Comparison of ENCODE assay signal across 12 cellular contexts in genomic region chr20:62201173-62202082, GRCh38. TPM values are rescaled to one million over a fixed set of nuclear protein-coding genes. Genes with fewer than 3 reads are reported as not detected.
DNase-seq lines count a peak whose midpoint lies in the region; ATAC-seq and TF ChIP-seq lines count a peak whose summit lies in the region.
"Had no signal": no experiment of that assay in that cellular context is flagged by ENCODE, and none has a peak within 500 bp of the region (broad histone marks: within the 10 kb centered on the region; RNA-seq: fewer than 3 reads in every experiment).

No MANE protein-coding gene starts in this region.

- peaks cover 6% of the 10 kb centered on the region for H3K27me3 Mint-ChIP-seq in GM23338 (ENCODE audit: insufficient read depth, low read depth, poor library complexity)

- H3K9me2 ChIP-seq in GM23338 (ENCODE audit: insufficient read depth) = no peaks in the 10 kb centered on the region

- TF ChIP-seq CTCF in GM12865 (IDR thresholded peaks at IDR 0.05; ENCODE audit: insufficient read depth, low read depth, low read length, missing control alignments) (no peak), vagina (IDR thresholded peaks at IDR 0.05) (no peak), GM23338 (conservative IDR thresholded peaks at IDR 0.05; ENCODE audit: low read depth in 2 of 2) (no peak)

- H3K36me3 ChIP-seq in vagina (peaks cover 0 to 51% of the 10 kb centered on the region in 2 donors), GM23338 (ENCODE audit: insufficient read depth) (no peaks in the 10 kb centered on the region; the same call in 1 of the 2 replicates)

- H3K4me3 ChIP-seq in GM12865 (ENCODE audit: low read depth, low read length) (no peak overlapping the region), vagina (no peak overlapping the region), GM23338 (no peak overlapping the region)
- H3K4me3 ChIP-seq: upper lobe of right lung had no signal

- ATAC-seq in GM21447 (IDR thresholded peaks at IDR 0.05; ENCODE audit: unreplicated experiment) (peak; percentile 78), esophagus mucosa (peak; percentile 30), GM23338 (no peak)
- ATAC-seq in activated naive CD4-positive, alpha-beta T cell treated with anti-CD3 and anti-CD28 coated beads, Interleukin-2, amount 50 U/mL, for 72 hours = no peak
- ATAC-seq: upper lobe of right lung had no signal

- TF ChIP-seq POLR2A in vagina (IDR thresholded peaks at IDR 0.05) = no peak

- no peaks in the 10 kb centered on the region for H4K20me1 ChIP-seq in GM23338 (replicated peaks; ENCODE audit: insufficient read depth)

- no peak overlapping the region for H3K4me2 ChIP-seq in GM23338

- H3K27ac ChIP-seq in vagina (no peak overlapping the region), GM23338 (ENCODE audit: low read depth) (no peak overlapping the region)
- H3K27ac ChIP-seq: upper lobe of right lung had no signal

- peaks cover 15 to 18% of the 10 kb centered on the region in 2 donors for H3K36me3 Mint-ChIP-seq in activated naive CD4-positive, alpha-beta T cell treated with anti-CD3 and anti-CD28 coated beads, Interleukin-2, amount 50 U/mL, for 72 hours
- peaks cover 43% of the 10 kb centered on the region for H3K36me3 Mint-ChIP-seq in GM23338 (ENCODE audit: low read depth)

- intact Hi-C loops in vagina (cut with DNase I) = no loop called here

- no peaks in the 10 kb centered on the region for H3K4me1 ChIP-seq in vagina
- no peaks in the 10 kb centered on the region for H3K4me1 ChIP-seq in GM23338 (ENCODE audit: insufficient read depth)
- H3K4me1 ChIP-seq: upper lobe of right lung had no signal

- no peaks in the 10 kb centered on the region for H3K9me3 ChIP-seq in vagina
- H3K9me3 ChIP-seq: upper lobe of right lung had no signal

- no peaks in the 10 kb centered on the region for H3K79me2 ChIP-seq in GM23338 (replicated peaks; ENCODE audit: insufficient read depth)

- no peaks in the 10 kb centered on the region for H3K9me3 Mint-ChIP-seq in activated naive CD4-positive, alpha-beta T cell treated with anti-CD3 and anti-CD28 coated beads, Interleukin-2, amount 50 U/mL, for 72 hours
- no peaks in the 10 kb centered on the region for H3K9me3 Mint-ChIP-seq in GM23338

- H3K27me3 ChIP-seq in vagina (no peaks in the 10 kb centered on the region), GM23338 (ENCODE audit: insufficient read depth) (no peaks in the 10 kb centered on the region)
- H3K27me3 ChIP-seq: upper lobe of right lung had no signal

- peak overlapping the region in 1 of 2 donors; percentile 82 for H3K27ac Mint-ChIP-seq in activated naive CD4-positive, alpha-beta T cell treated with anti-CD3 and anti-CD28 coated beads, Interleukin-2, amount 50 U/mL, for 72 hours
- no peak overlapping the region for H3K27ac Mint-ChIP-seq in GM23338

- no peaks in the 10 kb centered on the region; the same call in 2 of the 3 replicates for H3K4me1 Mint-ChIP-seq in GM23338

- H3K4me3 Mint-ChIP-seq in GM23338 = no peak overlapping the region

- DNase-seq in GM12865 (ENCODE audit: low read depth) (peak; percentile 74), NCI-H1092 treated with DMSO at 0.1 percent for 48 hours (lab: John Stamatoyannopoulos, UW) (peak; percentile 36), vagina (ENCODE audit: extremely low spot score in 2 of 2) (no peak), kidney glomerular epithelial cell (lab: John Stamatoyannopoulos, UW) (no peak), GM23338 (ENCODE audit: low spot score) (no peak)
- DNase-seq in activated naive CD4-positive, alpha-beta T cell treated with anti-CD3 and anti-CD28 coated beads, Interleukin-2, amount 50 U/mL, for 72 hours (ENCODE audit: low spot score in 2 of 2) = no peak
- DNase-seq: NCI-H1105, upper lobe of right lung had no signal

- no peaks in the 10 kb centered on the region for H3F3A ChIP-seq in GM23338 (replicated peaks; ENCODE audit: low read depth)

- H2AFZ ChIP-seq in GM23338 = no peak overlapping the region

TF ChIP-seq in GM23338, 12 proteins besides CTCF, POLR2A, EP300 and RAD21:
- TF ChIP-seq ETS1 (IDR thresholded peaks at IDR 0.05) = no peak
- TF ChIP-seq NANOG (IDR thresholded peaks at IDR 0.05; ENCODE audit: borderline replicate concordance) = no peak

RNA-seq across cellular contexts. Expression of gene MTG2, which starts 18.6 kb away (rescaled TPM):
- total RNA-seq in esophagus mucosa = 20.2 TPM
- 13.3 TPM for total RNA-seq in vagina
- total RNA-seq in activated naive CD4-positive, alpha-beta T cell treated with anti-CD3 and anti-CD28 coated beads, Interleukin-2, amount 50 U/mL, for 72 hours = 10 to 100 TPM; 33.9 to 39.5 TPM
- total RNA-seq in GM23338 (2014; rRNA removed; shearing (Covaris generic)) = 11.3 and 13.6 TPM in 2 replicates
- polyA plus RNA-seq in GM23338 (2016; fragmentation: Nextera tagmentation; extraction: Ambion mirVana) = 11.7 and 15.4 TPM in 2 replicates

RNA-seq across cellular contexts. Expression of gene HRH3, which starts 18.6 kb away (rescaled TPM):
- total RNA-seq in esophagus mucosa (not detected), vagina (not detected)
- total RNA-seq in activated naive CD4-positive, alpha-beta T cell treated with anti-CD3 and anti-CD28 coated beads, Interleukin-2, amount 50 U/mL, for 72 hours = not detected
- 2.9 and 5.2 TPM in 2 replicates for total RNA-seq in GM23338 (2014; rRNA removed; shearing (Covaris generic))
- 1.5 and 2.0 TPM in 2 replicates for polyA plus RNA-seq in GM23338 (2016; fragmentation: Nextera tagmentation; extraction: Ambion mirVana)
- total RNA-seq: osteocyte, upper lobe of right lung had no signal
- polyA plus RNA-seq: keratinocyte had no signal

RNA-seq across cellular contexts. Expression of gene OSBPL2, which starts 36.9 kb away (rescaled TPM):
- total RNA-seq in esophagus mucosa (58.5 TPM), vagina (51.3 TPM)
- 10 to 100 TPM; 30.0 to 49.5 TPM for total RNA-seq in activated naive CD4-positive, alpha-beta T cell treated with anti-CD3 and anti-CD28 coated beads, Interleukin-2, amount 50 U/mL, for 72 hours
- 24.2 and 31.2 TPM in 2 replicates for total RNA-seq in GM23338 (2014; rRNA removed; shearing (Covaris generic))
- 16.6 and 19.4 TPM in 2 replicates for polyA plus RNA-seq in GM23338 (2016; fragmentation: Nextera tagmentation; extraction: Ambion mirVana)

RNA-seq across cellular contexts. Expression of gene SS18L1, which starts 57.9 kb away (rescaled TPM):
- total RNA-seq in esophagus mucosa = 6.9 TPM
- total RNA-seq in vagina = 25.3 TPM
- total RNA-seq in activated naive CD4-positive, alpha-beta T cell treated with anti-CD3 and anti-CD28 coated beads, Interleukin-2, amount 50 U/mL, for 72 hours = 10 to 100 TPM; 21.7 to 52.4 TPM
- 24.6 and 32.6 TPM in 2 replicates for total RNA-seq in GM23338 (2014; rRNA removed; shearing (Covaris generic))
- polyA plus RNA-seq in GM23338 (2016; fragmentation: Nextera tagmentation; extraction: Ambion mirVana) = 6.5 and 7.3 TPM in 2 replicates

RNA-seq across cellular contexts. Expression of gene PSMA7, which starts 58.2 kb away (rescaled TPM):
- total RNA-seq in esophagus mucosa (177 TPM), vagina (319 TPM)
- total RNA-seq in activated naive CD4-positive, alpha-beta T cell treated with anti-CD3 and anti-CD28 coated beads, Interleukin-2, amount 50 U/mL, for 72 hours = 100 to 1,000 TPM; 253 to 333 TPM
- total RNA-seq in GM23338 (2014; rRNA removed; shearing (Covaris generic)) = 357 and 427 TPM in 2 replicates
- 610 and 628 TPM in 2 replicates for polyA plus RNA-seq in GM23338 (2016; fragmentation: Nextera tagmentation; extraction: Ambion mirVana)

Comparison
In these comparisons a context has a peak if more than half of its experiments do, and no peak if none do; other contexts are left out.
1. DNase-seq: peak in GM12865 (single experiment) and NCI-H1092 treated with DMSO at 0.1 percent for 48 hours (single experiment); none in vagina (0 of 2), kidney glomerular epithelial cell (single experiment), activated naive CD4-positive, alpha-beta T cell treated with anti-CD3 and anti-CD28 coated beads, Interleukin-2, amount 50 U/mL, for 72 hours (0 of 2) and GM23338 (single experiment).
2. ATAC-seq: peak in GM21447 (single experiment) and esophagus mucosa (single experiment); none in activated naive CD4-positive, alpha-beta T cell treated with anti-CD3 and anti-CD28 coated beads, Interleukin-2, amount 50 U/mL, for 72 hours (0 of 2) and GM23338 (single experiment).